ENCODE assay signal across 31 cellular contexts in genomic region chr15:77578641-77579372, GRCh38. TPM values are rescaled to one million over a fixed set of nuclear protein-coding genes. Genes with fewer than 3 reads are reported as not detected.
A peak's percentile ranks its signal among the peaks of the same experiment; 100 is the strongest.
DNase-seq lines count a peak whose midpoint lies in the region; ATAC-seq and TF ChIP-seq lines count a peak whose summit lies in the region.
"Had no signal": no experiment of that assay in that cellular context is flagged by ENCODE, and none has a peak within 500 bp of the region (broad histone marks: within the 10 kb centered on the region; RNA-seq: fewer than 3 reads in every experiment).

No MANE protein-coding gene starts in this region.

- peak overlapping the region; percentile 88 for H3K27ac Mint-ChIP-seq in neural progenitor cell
- H3K27ac Mint-ChIP-seq: activated CD4-positive, alpha-beta memory T cell treated with anti-CD3 and anti-CD28 coated beads, Interleukin-2, amount 10 ng/mL, durations not matched to agents 7 days and 5 days; activated T-helper 2 cell treated with anti-CD3 and anti-CD28 coated beads, Interferon-gamma antibody, Interleukin-2, Interleukin-4, amounts not matched to agents 10 μg/mL and 5 μg/mL and 100 μg/mL, durations not matched to agents 14 hours and 24 hours and 36 hours; nephron progenitor cell; T-helper 1 cell treated with Interleukin-12 subunit alpha and Interleukin-12 subunit beta and Interleukin-4 antibody, amounts not matched to agents 30 μg/mL and 1 μg/mL, for 36 hours had no signal

- intact Hi-C loops in stomach (cut with DNase I; ENCODE audit: low total_unique reads) = no loop called here

- peak overlapping the region in 6 of 11 experiments; percentile 10 to 81 (median 74); a peak in 10 of 22 replicates for H3K9ac ChIP-seq in BLaER1 treated with 17β-estradiol and CSF1 and Interleukin-3, amounts not matched to agents 10 nM and 100 nM
- H3K9ac ChIP-seq in neural progenitor cell = no peak overlapping the region
- H3K9ac ChIP-seq: parathyroid adenoma had no signal

- no peaks in the 10 kb centered on the region for H4K20me1 ChIP-seq in BLaER1 treated with 17β-estradiol and CSF1 and Interleukin-3, amounts not matched to agents 10 nM and 100 nM
- H4K20me1 ChIP-seq in neural progenitor cell (ENCODE audit: low read depth) = no peaks in the 10 kb centered on the region

- no peaks in the 10 kb centered on the region for H3F3A ChIP-seq in neural progenitor cell (ENCODE audit: low read depth)

- no peaks in the 10 kb centered on the region for H3K36me3 Mint-ChIP-seq in neural progenitor cell
- H3K36me3 Mint-ChIP-seq: activated naive CD4-positive, alpha-beta T cell treated with anti-CD3 and anti-CD28 coated beads, Interleukin-2, amount 50 U/mL, for 72 hours had no signal

- 74 to 86% (median 83%) methylated on average over 10 to 15 of the region's 15 CpGs for WGBS in stomach, 5 donors

- ATAC-seq in GM18519 (IDR thresholded peaks at IDR 0.05; ENCODE audit: low FRiP score, unreplicated experiment) = no peak
- ATAC-seq: activated CD4-positive, CD25-positive, alpha-beta regulatory T cell treated with anti-CD3 and anti-CD28 coated beads, Interleukin-2, amount 50 U/mL, for 24 hours; activated naive CD4-positive, alpha-beta T cell treated with anti-CD3 and anti-CD28 coated beads, Interleukin-2, amount 50 U/mL, for 72 hours; mucosa of descending colon; right cardiac atrium; upper lobe of right lung had no signal

- peaks cover 34 to 98% (median 88%) of the 10 kb centered on the region in 10 experiments for H3K4me1 ChIP-seq in BLaER1 treated with 17β-estradiol and CSF1 and Interleukin-3, amounts not matched to agents 10 nM and 100 nM
- H3K4me1 ChIP-seq in neural progenitor cell (peaks cover 9% of the 10 kb centered on the region), stomach (peaks cover 0 to 14% (median 11%) of the 10 kb centered on the region in 4 donors)
- H3K4me1 ChIP-seq: parathyroid adenoma, spleen, upper lobe of right lung had no signal

- TF ChIP-seq EP300 in stomach (IDR thresholded peaks at IDR 0.05) = no peak

- H3K9me3 Mint-ChIP-seq in neural progenitor cell = no peaks in the 10 kb centered on the region
- H3K9me3 Mint-ChIP-seq: activated CD4-positive, alpha-beta memory T cell treated with anti-CD3 and anti-CD28 coated beads, Interleukin-2, amount 10 ng/mL, durations not matched to agents 7 days and 5 days; activated naive CD4-positive, alpha-beta T cell treated with anti-CD3 and anti-CD28 coated beads, Interleukin-2, amount 50 U/mL, for 72 hours; activated T-helper 2 cell treated with anti-CD3 and anti-CD28 coated beads, Interferon-gamma antibody, Interleukin-2, Interleukin-4, amounts not matched to agents 10 μg/mL and 5 μg/mL and 100 μg/mL, durations not matched to agents 14 hours and 24 hours and 36 hours; nephron progenitor cell; T-helper 1 cell treated with Interleukin-12 subunit alpha and Interleukin-12 subunit beta and Interleukin-4 antibody, amounts not matched to agents 30 μg/mL and 1 μg/mL, for 36 hours had no signal

- TF ChIP-seq POLR2A in stomach (IDR thresholded peaks at IDR 0.05) = no peak

- H3K27me3 Mint-ChIP-seq in neural progenitor cell (ENCODE audit: insufficient read depth, low read depth) = peaks cover 12% of the 10 kb centered on the region
- H3K27me3 Mint-ChIP-seq: activated CD4-positive, alpha-beta memory T cell treated with anti-CD3 and anti-CD28 coated beads, Interleukin-2, amount 10 ng/mL, durations not matched to agents 7 days and 5 days had no signal

- peak overlapping the region in 8 of 11 experiments; percentile 24 to 93 (median 73); a peak in 15 of 22 replicates for H3K27ac ChIP-seq in BLaER1 treated with 17β-estradiol and CSF1 and Interleukin-3, amounts not matched to agents 10 nM and 100 nM
- H3K27ac ChIP-seq in neural progenitor cell (no peak overlapping the region), stomach (no peak overlapping the region)
- H3K27ac ChIP-seq: cardiac muscle cell, coronary artery, parathyroid adenoma, RWPE1, SK-N-MC, spleen, upper lobe of right lung had no signal

- H3K79me2 ChIP-seq in neural progenitor cell (ENCODE audit: low read depth) = no peaks in the 10 kb centered on the region
- H3K79me2 ChIP-seq: parathyroid adenoma had no signal

- H3K36me3 ChIP-seq in BLaER1 treated with 17β-estradiol and CSF1 and Interleukin-3, amounts not matched to agents 10 nM and 100 nM = no peaks in the 10 kb centered on the region
- H3K36me3 ChIP-seq in neural progenitor cell (no peaks in the 10 kb centered on the region), stomach (no peaks in the 10 kb centered on the region)
- H3K36me3 ChIP-seq: cardiac muscle cell, spleen, upper lobe of right lung had no signal

- peaks cover 0 to 9% (median 0%) of the 10 kb centered on the region in 11 experiments; a peak in 1 of 22 replicates for H3K27me3 ChIP-seq in BLaER1 treated with 17β-estradiol and CSF1 and Interleukin-3, amounts not matched to agents 10 nM and 100 nM
- H3K27me3 ChIP-seq in neural progenitor cell = no peaks in the 10 kb centered on the region
- peaks cover 0 to 7% (median 0%) of the 10 kb centered on the region in 3 donors for H3K27me3 ChIP-seq in stomach
- H3K27me3 ChIP-seq: cardiac muscle cell, spleen, upper lobe of right lung had no signal

- no peak for TF ChIP-seq CTCF in neural progenitor cell (IDR thresholded peaks at IDR 0.05)
- no peak for TF ChIP-seq CTCF in stomach (IDR thresholded peaks at IDR 0.05)

- peak; percentile 41 for DNase-seq in NAMALWA (ENCODE audit: low spot score)
- DNase-seq in RPMI8226 = peak; percentile 68
- no peak for DNase-seq in neural progenitor cell (ENCODE audit: low spot score)
- no peak for DNase-seq in stomach
- DNase-seq in activated CD4-positive, alpha-beta T cell treated with anti-CD3 and anti-CD28 coated beads for 48 hours = no peak
- DNase-seq: activated CD4-positive, alpha-beta memory T cell treated with anti-CD3 and anti-CD28 coated beads, Interleukin-2, amount 10 ng/mL, durations not matched to agents 7 days and 5 days; activated CD8-positive, alpha-beta memory T cell treated with anti-CD3 and anti-CD28 coated beads, Interleukin-2, amount 50 U/mL, for 48 hours; EL; IMR-90; kidney glomerular epithelial cell; mucosa of descending colon; NCI-H1105 treated with DMSO at 0.1 percent for 48 hours; NCI-H2081 treated with DMSO at 0.1 percent for 48 hours; NCI-H748 treated with DMSO at 0.1 percent for 48 hours; nephron progenitor cell; spleen; upper lobe of right lung had no signal

- peak overlapping the region; percentile 28 to 98 (median 84); a peak in 21 of 22 replicates for H3K4me2 ChIP-seq in BLaER1 treated with 17β-estradiol and CSF1 and Interleukin-3, amounts not matched to agents 10 nM and 100 nM
- no peak overlapping the region for H3K4me2 ChIP-seq in neural progenitor cell

- H3K9me3 ChIP-seq in BLaER1 treated with 17β-estradiol and CSF1 and Interleukin-3, amounts not matched to agents 10 nM and 100 nM (replicated peaks in 1 of 11) = no peaks in the 10 kb centered on the region
- no peaks in the 10 kb centered on the region for H3K9me3 ChIP-seq in neural progenitor cell (ENCODE audit: low read depth)
- no peaks in the 10 kb centered on the region for H3K9me3 ChIP-seq in stomach
- H3K9me3 ChIP-seq: mucosa of descending colon, spleen, upper lobe of right lung had no signal

- H3K4me3 Mint-ChIP-seq in neural progenitor cell = peak overlapping the region; percentile 22
- H3K4me3 Mint-ChIP-seq: activated CD4-positive, alpha-beta memory T cell treated with anti-CD3 and anti-CD28 coated beads, Interleukin-2, amount 10 ng/mL, durations not matched to agents 7 days and 5 days; nephron progenitor cell; T-helper 1 cell treated with Interleukin-12 subunit alpha and Interleukin-12 subunit beta and Interleukin-4 antibody, amounts not matched to agents 30 μg/mL and 1 μg/mL, for 36 hours had no signal

- 0 out of 20 replicates have a peak overlapping the region, but pooled peaks of 1 of the 10 experiments have one; percentile 30 for H3K4me3 ChIP-seq in BLaER1 treated with 17β-estradiol and CSF1 and Interleukin-3, amounts not matched to agents 10 nM and 100 nM
- H3K4me3 ChIP-seq in neural progenitor cell = no peak overlapping the region
- H3K4me3 ChIP-seq in stomach = no peak overlapping the region
- H3K4me3 ChIP-seq: cardiac muscle cell, coronary artery, lung, mucosa of descending colon, SK-N-MC, spleen, upper lobe of right lung had no signal

- H3K4me1 Mint-ChIP-seq in neural progenitor cell = peaks cover 46% of the 10 kb centered on the region
- H3K4me1 Mint-ChIP-seq: activated CD4-positive, alpha-beta memory T cell treated with anti-CD3 and anti-CD28 coated beads, Interleukin-2, amount 10 ng/mL, durations not matched to agents 7 days and 5 days had no signal

- no peak overlapping the region for H2AFZ ChIP-seq in neural progenitor cell (replicated peaks)
- H2AFZ ChIP-seq: parathyroid adenoma had no signal

RNA-seq across cellular contexts. Expression of gene LINGO1, which starts 53.9 kb away (rescaled TPM):
- total RNA-seq in neural progenitor cell (ENCODE audit: low replicate concordance) = 7.9 and 28.2 TPM in 2 replicates
- total RNA-seq in stomach = under 1 TPM in 2 of 5 donors, not detected in 3; 0.55 to 0.58 TPM
- polyA plus RNA-seq in stomach = 1 to 10 TPM in 1 of 3 donors, under 1 TPM in 1, not detected in 1; 0.25 to 1.3 TPM
- total RNA-seq: activated CD4-positive, alpha-beta memory T cell treated with anti-CD3 and anti-CD28 coated beads, Interleukin-2, amount 10 ng/mL, durations not matched to agents 7 days and 5 days; activated naive CD4-positive, alpha-beta T cell treated with anti-CD3 and anti-CD28 coated beads, Interleukin-2, amount 50 U/mL, for 72 hours; activated T-helper 2 cell treated with anti-CD3 and anti-CD28 coated beads, Interferon-gamma antibody, Interleukin-2, Interleukin-4, amounts not matched to agents 10 μg/mL and 5 μg/mL and 100 μg/mL, durations not matched to agents 14 hours and 24 hours and 36 hours; fibroblast of villous mesenchyme; IMR-90 had no signal

Comparison
In these comparisons a context has a peak if more than half of its experiments do, and no peak if none do; other contexts are left out.
1. H3K27ac ChIP-seq: peak in BLaER1 treated with 17β-estradiol and CSF1 and Interleukin-3, amounts not matched to agents 10 nM and 100 nM (8 of 11); none in neural progenitor cell (single experiment) and stomach (0 of 5).
2. DNase-seq: peak in NAMALWA (single experiment) and RPMI8226 (single experiment); none in neural progenitor cell (single experiment), stomach (single experiment) and activated CD4-positive, alpha-beta T cell treated with anti-CD3 and anti-CD28 coated beads for 48 hours (single experiment).